1 cellular context compared by ENCODE assay signal in the genomic region with DNA sequence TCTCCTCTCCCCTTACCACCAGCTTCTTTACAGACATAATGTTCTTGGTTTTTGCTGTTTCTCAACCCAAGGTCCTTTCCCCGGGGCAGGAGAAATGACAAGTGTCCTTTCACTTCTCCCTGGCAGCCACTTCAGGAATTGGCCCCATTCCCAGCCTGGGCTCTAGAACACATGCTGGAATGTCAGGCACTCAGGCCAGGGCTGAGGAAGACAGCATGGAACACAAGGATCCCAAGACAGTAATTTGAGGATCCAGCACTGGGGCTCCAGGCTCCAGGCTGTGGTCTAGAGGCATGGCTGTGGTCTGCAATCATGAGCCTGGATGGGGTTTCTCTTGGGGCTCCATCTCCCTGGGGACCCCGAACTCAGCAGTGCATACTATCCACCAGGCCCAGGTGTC.
TF ChIP-seq lines count a peak whose summit lies in the region.

No MANE protein-coding gene starts in this region.

TF ChIP-seq in GM23338, 12 proteins besides CTCF, POLR2A, EP300 and RAD21 (continued from another document):
- TF ChIP-seq, protein P1, sequence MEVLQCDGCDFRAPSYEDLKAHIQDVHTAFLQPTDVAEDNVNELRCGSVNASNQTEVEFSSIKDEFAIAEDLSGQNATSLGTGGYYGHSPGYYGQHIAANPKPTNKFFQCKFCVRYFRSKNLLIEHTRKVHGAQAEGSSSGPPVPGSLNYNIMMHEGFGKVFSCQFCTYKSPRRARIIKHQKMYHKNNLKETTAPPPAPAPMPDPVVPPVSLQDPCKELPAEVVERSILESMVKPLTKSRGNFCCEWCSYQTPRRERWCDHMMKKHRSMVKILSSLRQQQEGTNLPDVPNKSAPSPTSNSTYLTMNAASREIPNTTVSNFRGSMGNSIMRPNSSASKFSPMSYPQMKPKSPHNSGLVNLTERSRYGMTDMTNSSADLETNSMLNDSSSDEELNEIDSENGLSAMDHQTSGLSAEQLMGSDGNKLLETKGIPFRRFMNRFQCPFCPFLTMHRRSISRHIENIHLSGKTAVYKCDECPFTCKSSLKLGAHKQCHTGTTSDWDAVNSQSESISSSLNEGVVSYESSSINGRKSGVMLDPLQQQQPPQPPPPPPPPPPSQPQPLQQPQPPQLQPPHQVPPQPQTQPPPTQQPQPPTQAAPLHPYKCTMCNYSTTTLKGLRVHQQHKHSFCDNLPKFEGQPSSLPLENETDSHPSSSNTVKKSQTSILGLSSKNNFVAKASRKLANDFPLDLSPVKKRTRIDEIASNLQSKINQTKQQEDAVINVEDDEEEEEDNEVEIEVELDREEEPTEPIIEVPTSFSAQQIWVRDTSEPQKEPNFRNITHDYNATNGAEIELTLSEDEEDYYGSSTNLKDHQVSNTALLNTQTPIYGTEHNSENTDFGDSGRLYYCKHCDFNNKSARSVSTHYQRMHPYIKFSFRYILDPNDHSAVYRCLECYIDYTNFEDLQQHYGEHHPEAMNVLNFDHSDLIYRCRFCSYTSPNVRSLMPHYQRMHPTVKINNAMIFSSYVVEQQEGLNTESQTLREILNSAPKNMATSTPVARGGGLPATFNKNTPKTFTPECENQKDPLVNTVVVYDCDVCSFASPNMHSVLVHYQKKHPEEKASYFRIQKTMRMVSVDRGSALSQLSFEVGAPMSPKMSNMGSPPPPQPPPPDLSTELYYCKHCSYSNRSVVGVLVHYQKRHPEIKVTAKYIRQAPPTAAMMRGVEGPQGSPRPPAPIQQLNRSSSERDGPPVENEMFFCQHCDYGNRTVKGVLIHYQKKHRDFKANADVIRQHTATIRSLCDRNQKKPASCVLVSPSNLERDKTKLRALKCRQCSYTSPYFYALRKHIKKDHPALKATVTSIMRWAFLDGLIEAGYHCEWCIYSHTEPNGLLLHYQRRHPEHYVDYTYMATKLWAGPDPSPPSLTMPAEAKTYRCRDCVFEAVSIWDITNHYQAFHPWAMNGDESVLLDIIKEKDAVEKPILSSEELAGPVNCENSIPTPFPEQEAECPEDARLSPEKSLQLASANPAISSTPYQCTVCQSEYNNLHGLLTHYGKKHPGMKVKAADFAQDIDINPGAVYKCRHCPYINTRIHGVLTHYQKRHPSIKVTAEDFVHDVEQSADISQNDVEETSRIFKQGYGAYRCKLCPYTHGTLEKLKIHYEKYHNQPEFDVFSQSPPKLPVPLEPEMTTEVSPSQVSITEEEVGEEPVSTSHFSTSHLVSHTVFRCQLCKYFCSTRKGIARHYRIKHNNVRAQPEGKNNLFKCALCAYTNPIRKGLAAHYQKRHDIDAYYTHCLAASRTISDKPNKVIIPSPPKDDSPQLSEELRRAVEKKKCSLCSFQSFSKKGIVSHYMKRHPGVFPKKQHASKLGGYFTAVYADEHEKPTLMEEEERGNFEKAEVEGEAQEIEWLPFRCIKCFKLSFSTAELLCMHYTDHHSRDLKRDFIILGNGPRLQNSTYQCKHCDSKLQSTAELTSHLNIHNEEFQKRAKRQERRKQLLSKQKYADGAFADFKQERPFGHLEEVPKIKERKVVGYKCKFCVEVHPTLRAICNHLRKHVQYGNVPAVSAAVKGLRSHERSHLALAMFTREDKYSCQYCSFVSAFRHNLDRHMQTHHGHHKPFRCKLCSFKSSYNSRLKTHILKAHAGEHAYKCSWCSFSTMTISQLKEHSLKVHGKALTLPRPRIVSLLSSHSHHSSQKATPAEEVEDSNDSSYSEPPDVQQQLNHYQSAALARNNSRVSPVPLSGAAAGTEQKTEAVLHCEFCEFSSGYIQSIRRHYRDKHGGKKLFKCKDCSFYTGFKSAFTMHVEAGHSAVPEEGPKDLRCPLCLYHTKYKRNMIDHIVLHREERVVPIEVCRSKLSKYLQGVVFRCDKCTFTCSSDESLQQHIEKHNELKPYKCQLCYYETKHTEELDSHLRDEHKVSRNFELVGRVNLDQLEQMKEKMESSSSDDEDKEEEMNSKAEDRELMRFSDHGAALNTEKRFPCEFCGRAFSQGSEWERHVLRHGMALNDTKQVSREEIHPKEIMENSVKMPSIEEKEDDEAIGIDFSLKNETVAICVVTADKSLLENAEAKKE (CRISPR knock-in tag; IDR thresholded peaks at IDR 0.05): no peak
- no peak for TF ChIP-seq ZNF114 (CRISPR knock-in tag; IDR thresholded peaks at IDR 0.05)
- no peak for TF ChIP-seq JUNB (IDR thresholded peaks at IDR 0.05; ENCODE audit: unreplicated experiment)
TF ChIP-seq in GM23338: peak in this region for 0.
